ENCODE assay signal across 23 cellular contexts in genomic region chr1:15303912-15304311, GRCh38.
"Had no signal": no experiment of that assay in that cellular context is flagged by ENCODE, and none has a peak within 500 bp of the region (broad histone marks: within the 10 kb centered on the region; RNA-seq: fewer than 3 reads in every experiment).

No MANE protein-coding gene starts in this region.

- H3K4me3 ChIP-seq: body of pancreas, esophagus muscularis mucosa, heart right ventricle, mucosa of descending colon, neural progenitor cell, psoas muscle, skin epidermis, suprapubic skin, transverse colon, uterus had no signal

- H3K36me3 ChIP-seq: esophagus muscularis mucosa, heart right ventricle, neural progenitor cell, suprapubic skin, transverse colon, uterus had no signal

- H2AFZ ChIP-seq: neural progenitor cell had no signal

- H3K4me2 ChIP-seq: neural progenitor cell had no signal

- H3K9me3 ChIP-seq: body of pancreas, esophagus muscularis mucosa, heart right ventricle, mucosa of descending colon, psoas muscle, suprapubic skin, transverse colon, uterus had no signal

- H3K27ac ChIP-seq: esophagus muscularis mucosa, heart right ventricle, neural progenitor cell, psoas muscle, skin epidermis, suprapubic skin, transverse colon, uterus had no signal

- H3K9ac ChIP-seq: neural progenitor cell had no signal

- DNase-seq: activated B cell treated with CpG ODN at 0.5 μM for 24 hours; activated CD4-positive, alpha-beta T cell treated with anti-CD3 and anti-CD28 coated beads, Interleukin-2, amount 10 ng/mL, durations not matched to agents 24 days and 14 days; activated CD8-positive, alpha-beta T cell treated with anti-CD3 and anti-CD28 coated beads, Interleukin-2, amount 10 ng/mL, durations not matched to agents 7 days and 5 days; activated naive CD4-positive, alpha-beta T cell treated with Interleukin-2 at 50 U/mL for 16 hours; activated T-cell treated with anti-CD3 and anti-CD28 coated beads, Interleukin-2, amount 50 U/mL, for 24 hours; body of pancreas; dermis blood vessel endothelial cell; effector memory CD4-positive, alpha-beta T cell; heart right ventricle; immature natural killer cell; mucosa of descending colon; naive B cell; psoas muscle; right cardiac atrium; stimulated activated CD4-positive, alpha-beta T cell treated with anti-CD3 and anti-CD28 coated beads, Interleukin-15, amount 100 ng/mL, for 24 hours; stimulated activated CD4-positive, alpha-beta T cell treated with anti-CD3 and anti-CD28 coated beads, Interleukin-2, amount 100 ng/mL, for 48 hours; stimulated activated naive CD8-positive, alpha-beta T cell treated with anti-CD3 and anti-CD28 coated beads, Interleukin-15, amount 100 ng/mL, for 72 hours; transverse colon; uterus had no signal

- H3K27me3 ChIP-seq: body of pancreas, esophagus muscularis mucosa, neural progenitor cell, suprapubic skin, transverse colon, uterus had no signal
